ENCODE assay signal across 2 cellular contexts in genomic region chrX:118147771-118148170, GRCh38. TPM values are rescaled to one million over a fixed set of nuclear protein-coding genes. Genes with fewer than 3 reads are reported as not detected.
"Had no signal": no experiment of that assay in that cellular context is flagged by ENCODE, and none has a peak within 500 bp of the region (broad histone marks: within the 10 kb centered on the region; RNA-seq: fewer than 3 reads in every experiment).

No MANE protein-coding gene starts in this region.

RNA-seq across cellular contexts. Expression of gene KLHL13, which starts 31.2 kb away (rescaled TPM):
- total RNA-seq: activated B cell treated with CpG ODN at 0.5 μM for 24 hours; activated CD4-positive, alpha-beta memory T cell treated with anti-CD3 and anti-CD28 coated beads, Interleukin-2, amount 10 ng/mL, durations not matched to agents 7 days and 5 days had no signal
